In the genomic region with DNA sequence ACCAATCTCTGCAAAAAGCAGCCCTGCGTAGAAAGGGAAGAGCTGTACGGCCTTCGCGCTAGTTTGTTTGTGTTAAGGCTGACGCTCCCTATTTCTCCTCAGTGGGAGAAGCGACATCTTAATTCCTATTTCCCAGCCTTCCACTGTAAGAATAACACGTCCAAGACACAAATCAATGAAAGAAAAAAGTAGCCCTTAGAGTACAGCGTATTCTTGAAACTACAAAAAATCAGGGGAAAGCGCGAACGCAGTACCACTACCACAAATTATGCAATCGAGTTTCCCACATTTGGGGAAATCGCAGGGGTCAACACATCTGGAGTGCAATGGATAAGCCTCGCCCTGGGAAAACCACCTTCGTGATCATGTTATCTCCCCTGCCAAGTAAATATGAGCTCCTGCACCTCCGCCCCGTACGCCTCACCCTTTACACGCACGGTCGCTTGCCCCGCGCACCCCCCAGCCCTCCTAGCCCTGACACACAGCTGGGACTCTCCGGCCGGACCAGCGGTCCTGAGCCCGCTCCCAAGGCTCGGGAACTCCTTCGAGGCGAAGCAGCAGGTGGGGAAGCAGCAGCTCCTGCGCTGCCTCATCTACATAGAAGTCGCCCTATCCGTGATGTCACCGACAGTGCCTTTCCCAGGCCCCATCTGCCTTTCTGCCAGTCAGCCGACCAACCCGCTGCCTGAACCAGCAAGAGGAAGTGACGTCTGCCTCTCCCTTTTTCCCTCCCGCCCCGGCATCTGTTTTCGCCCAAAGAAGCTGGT, we compare ENCODE assay signal across 1 cellular context.
TF ChIP-seq lines count a peak whose summit lies in the region.

No MANE protein-coding gene starts in this region.

TF ChIP-seq in WTC11, 78 proteins besides CTCF, POLR2A, EP300 and RAD21 (continued from another document):
- TF ChIP-seq, protein P1, sequence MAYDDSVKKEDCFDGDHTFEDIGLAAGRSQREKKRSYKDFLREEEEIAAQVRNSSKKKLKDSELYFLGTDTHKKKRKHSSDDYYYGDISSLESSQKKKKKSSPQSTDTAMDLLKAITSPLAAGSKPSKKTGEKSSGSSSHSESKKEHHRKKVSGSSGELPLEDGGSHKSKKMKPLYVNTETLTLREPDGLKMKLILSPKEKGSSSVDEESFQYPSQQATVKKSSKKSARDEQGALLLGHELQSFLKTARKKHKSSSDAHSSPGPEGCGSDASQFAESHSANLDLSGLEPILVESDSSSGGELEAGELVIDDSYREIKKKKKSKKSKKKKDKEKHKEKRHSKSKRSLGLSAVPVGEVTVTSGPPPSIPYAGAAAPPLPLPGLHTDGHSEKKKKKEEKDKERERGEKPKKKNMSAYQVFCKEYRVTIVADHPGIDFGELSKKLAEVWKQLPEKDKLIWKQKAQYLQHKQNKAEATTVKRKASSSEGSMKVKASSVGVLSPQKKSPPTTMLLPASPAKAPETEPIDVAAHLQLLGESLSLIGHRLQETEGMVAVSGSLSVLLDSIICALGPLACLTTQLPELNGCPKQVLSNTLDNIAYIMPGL (CRISPR knock-in tag; IDR thresholded peaks at IDR 0.05) = peak; percentile 43; the same call in 1 of the 2 replicates
- TF ChIP-seq PRRX2 (CRISPR knock-in tag; IDR thresholded peaks at IDR 0.05) (peak; percentile 81; the same call in 1 of the 2 replicates), NFYB (CRISPR knock-in tag; conservative IDR thresholded peaks at IDR 0.05; ENCODE audit: low read depth) (no peak), ZNF671 (CRISPR knock-in tag; IDR thresholded peaks at IDR 0.05) (peak; percentile 75; the same call in 1 of the 2 replicates), FOXJ3 (CRISPR knock-in tag; IDR thresholded peaks at IDR 0.05; ENCODE audit: borderline replicate concordance) (no peak), ZBTB21 (CRISPR knock-in tag; IDR thresholded peaks at IDR 0.05; ENCODE audit: borderline replicate concordance) (no peak), CREM (CRISPR knock-in tag; IDR thresholded peaks at IDR 0.05) (peak; percentile 87), NR2C2 (CRISPR knock-in tag; IDR thresholded peaks at IDR 0.05) (no peak), JUN (CRISPR knock-in tag; IDR thresholded peaks at IDR 0.05) (no peak), ZNF317 (CRISPR knock-in tag; IDR thresholded peaks at IDR 0.05; ENCODE audit: borderline replicate concordance, low read depth) (no peak), NR3C1 (CRISPR knock-in tag; conservative IDR thresholded peaks at IDR 0.05; ENCODE audit: low read depth) (no peak), ZNF396 (CRISPR knock-in tag; IDR thresholded peaks at IDR 0.05; ENCODE audit: borderline replicate concordance) (no peak), RORB (CRISPR knock-in tag; IDR thresholded peaks at IDR 0.05) (no peak)
- TF ChIP-seq, protein P2, sequence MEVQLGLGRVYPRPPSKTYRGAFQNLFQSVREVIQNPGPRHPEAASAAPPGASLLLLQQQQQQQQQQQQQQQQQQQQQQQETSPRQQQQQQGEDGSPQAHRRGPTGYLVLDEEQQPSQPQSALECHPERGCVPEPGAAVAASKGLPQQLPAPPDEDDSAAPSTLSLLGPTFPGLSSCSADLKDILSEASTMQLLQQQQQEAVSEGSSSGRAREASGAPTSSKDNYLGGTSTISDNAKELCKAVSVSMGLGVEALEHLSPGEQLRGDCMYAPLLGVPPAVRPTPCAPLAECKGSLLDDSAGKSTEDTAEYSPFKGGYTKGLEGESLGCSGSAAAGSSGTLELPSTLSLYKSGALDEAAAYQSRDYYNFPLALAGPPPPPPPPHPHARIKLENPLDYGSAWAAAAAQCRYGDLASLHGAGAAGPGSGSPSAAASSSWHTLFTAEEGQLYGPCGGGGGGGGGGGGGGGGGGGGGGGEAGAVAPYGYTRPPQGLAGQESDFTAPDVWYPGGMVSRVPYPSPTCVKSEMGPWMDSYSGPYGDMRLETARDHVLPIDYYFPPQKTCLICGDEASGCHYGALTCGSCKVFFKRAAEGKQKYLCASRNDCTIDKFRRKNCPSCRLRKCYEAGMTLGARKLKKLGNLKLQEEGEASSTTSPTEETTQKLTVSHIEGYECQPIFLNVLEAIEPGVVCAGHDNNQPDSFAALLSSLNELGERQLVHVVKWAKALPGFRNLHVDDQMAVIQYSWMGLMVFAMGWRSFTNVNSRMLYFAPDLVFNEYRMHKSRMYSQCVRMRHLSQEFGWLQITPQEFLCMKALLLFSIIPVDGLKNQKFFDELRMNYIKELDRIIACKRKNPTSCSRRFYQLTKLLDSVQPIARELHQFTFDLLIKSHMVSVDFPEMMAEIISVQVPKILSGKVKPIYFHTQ (CRISPR knock-in tag; IDR thresholded peaks at IDR 0.05) = 0 out of 2 replicates have a peak, but pooled peaks have one; percentile 53
